In the genomic region with DNA sequence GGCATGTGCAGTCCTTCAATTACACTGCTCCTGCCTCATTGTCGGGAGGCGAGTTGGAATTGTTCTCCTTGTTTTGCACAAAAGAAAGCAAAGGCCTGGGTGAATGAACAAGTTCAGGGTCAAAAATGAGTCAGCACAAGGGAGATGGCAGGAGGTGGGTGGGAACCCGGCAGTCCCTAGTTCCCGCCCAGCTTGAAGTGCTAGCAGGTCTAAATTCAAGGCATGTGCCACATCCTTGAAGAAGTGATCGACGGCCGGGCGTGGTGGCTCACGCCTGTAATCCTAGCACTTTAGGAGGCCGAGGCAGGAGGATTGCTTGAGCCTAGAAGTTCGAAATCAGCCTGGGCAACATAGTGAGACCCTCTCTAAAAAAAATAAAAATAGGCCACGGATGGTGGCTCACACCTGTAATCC, we compare ENCODE assay signal across 1 cellular context.
TF ChIP-seq lines count a peak whose summit lies in the region.

No MANE protein-coding gene starts in this region.

TF ChIP-seq in H1, 55 proteins besides CTCF, POLR2A, EP300 and RAD21 (continued from another document):
- TF ChIP-seq, protein P1, sequence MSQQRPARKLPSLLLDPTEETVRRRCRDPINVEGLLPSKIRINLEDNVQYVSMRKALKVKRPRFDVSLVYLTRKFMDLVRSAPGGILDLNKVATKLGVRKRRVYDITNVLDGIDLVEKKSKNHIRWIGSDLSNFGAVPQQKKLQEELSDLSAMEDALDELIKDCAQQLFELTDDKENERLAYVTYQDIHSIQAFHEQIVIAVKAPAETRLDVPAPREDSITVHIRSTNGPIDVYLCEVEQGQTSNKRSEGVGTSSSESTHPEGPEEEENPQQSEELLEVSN (IDR thresholded peaks at IDR 0.05): peak; percentile 73
- TF ChIP-seq SP4 (IDR thresholded peaks at IDR 0.05; ENCODE audit: low read length): no peak
- TF ChIP-seq, protein P2, sequence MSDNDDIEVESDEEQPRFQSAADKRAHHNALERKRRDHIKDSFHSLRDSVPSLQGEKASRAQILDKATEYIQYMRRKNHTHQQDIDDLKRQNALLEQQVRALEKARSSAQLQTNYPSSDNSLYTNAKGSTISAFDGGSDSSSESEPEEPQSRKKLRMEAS (IDR thresholded peaks at IDR 0.05): 0 out of 2 replicates have a peak, but pooled peaks have one; percentile 31
- TF ChIP-seq, protein P3, sequence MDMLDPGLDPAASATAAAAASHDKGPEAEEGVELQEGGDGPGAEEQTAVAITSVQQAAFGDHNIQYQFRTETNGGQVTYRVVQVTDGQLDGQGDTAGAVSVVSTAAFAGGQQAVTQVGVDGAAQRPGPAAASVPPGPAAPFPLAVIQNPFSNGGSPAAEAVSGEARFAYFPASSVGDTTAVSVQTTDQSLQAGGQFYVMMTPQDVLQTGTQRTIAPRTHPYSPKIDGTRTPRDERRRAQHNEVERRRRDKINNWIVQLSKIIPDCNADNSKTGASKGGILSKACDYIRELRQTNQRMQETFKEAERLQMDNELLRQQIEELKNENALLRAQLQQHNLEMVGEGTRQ (IDR thresholded peaks at IDR 0.05; ENCODE audit: low read length): no peak
- no peak for TF ChIP-seq SP2 (IDR thresholded peaks at IDR 0.05; ENCODE audit: low read length)
